ENCODE assay signal across 1 cellular context in genomic region chr9:133470427-133470924, GRCh38.
TF ChIP-seq lines count a peak whose summit lies in the region.

No MANE protein-coding gene starts in this region.

TF ChIP-seq in GM23338, 12 proteins besides CTCF, POLR2A, EP300 and RAD21:
- TF ChIP-seq REST (IDR thresholded peaks at IDR 0.05; ENCODE audit: unreplicated experiment) (no peak), EZH2phosphoT487 (IDR thresholded peaks at IDR 0.05; ENCODE audit: unreplicated experiment) (no peak), ZNF331 (CRISPR knock-in tag; IDR thresholded peaks at IDR 0.05; ENCODE audit: low read depth) (no peak), ETS1 (IDR thresholded peaks at IDR 0.05) (no peak), POLR2AphosphoS5 (IDR thresholded peaks at IDR 0.05; ENCODE audit: low read depth) (peak; percentile 66), ZNF114 (CRISPR knock-in tag; IDR thresholded peaks at IDR 0.05) (no peak), CREB1 (CRISPR knock-in tag; IDR thresholded peaks at IDR 0.05; ENCODE audit: low read depth) (no peak), NANOG (IDR thresholded peaks at IDR 0.05; ENCODE audit: borderline replicate concordance) (no peak)
